Comparison of ENCODE assay signal across 9 cellular contexts in the genomic region with DNA sequence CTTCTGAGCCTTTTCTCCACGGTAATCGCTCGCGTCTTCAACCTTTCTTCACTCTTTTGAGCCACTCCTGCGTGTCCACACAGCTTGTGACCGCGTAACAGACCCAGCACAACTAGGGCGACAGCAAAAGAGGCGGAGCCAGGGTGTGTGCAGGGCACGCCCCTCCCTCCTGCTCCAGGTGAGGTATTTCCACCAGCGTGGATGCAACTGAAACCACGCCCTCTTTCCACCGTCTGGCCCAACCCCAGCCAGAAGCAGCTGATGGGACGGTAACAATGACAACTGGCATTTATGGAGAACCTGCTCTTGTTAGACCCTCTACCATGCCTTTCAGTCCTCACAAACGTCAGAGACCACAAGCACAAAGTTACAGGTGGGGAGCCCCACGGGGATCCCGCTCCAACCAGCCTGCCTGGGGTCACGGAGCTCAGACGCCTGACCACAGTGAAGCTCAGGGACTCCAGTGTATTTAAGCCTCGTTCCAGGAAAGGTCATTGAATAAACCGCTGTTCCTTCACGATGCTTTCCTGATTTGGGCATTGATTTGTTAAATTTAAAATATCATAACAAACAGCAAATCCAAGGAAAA. TPM values are rescaled to one million over a fixed set of nuclear protein-coding genes. Genes with fewer than 3 reads are reported as not detected.
A peak's percentile ranks its signal among the peaks of the same experiment; 100 is the strongest.
DNase-seq lines count a peak whose midpoint lies in the region; ATAC-seq and TF ChIP-seq lines count a peak whose summit lies in the region.
"Had no signal": no experiment of that assay in that cellular context is flagged by ENCODE, and none has a peak within 500 bp of the region (broad histone marks: within the 10 kb centered on the region; RNA-seq: fewer than 3 reads in every experiment).

No MANE protein-coding gene starts in this region.

- TF ChIP-seq CTCF in left ventricle myocardium inferior (IDR thresholded peaks at IDR 0.05; ENCODE audit: borderline replicate concordance) = no peak
- TF ChIP-seq CTCF in choroid plexus epithelial cell (conservative IDR thresholded peaks at IDR 0.05; ENCODE audit: low read depth, low read length) = no peak
- no peak for TF ChIP-seq CTCF in activated CD8-positive, alpha-beta T cell treated with anti-CD3 and anti-CD28 coated beads for 36 hours (IDR thresholded peaks at IDR 0.05)

- no peak overlapping the region for H3K4me3 Mint-ChIP-seq in activated CD8-positive, alpha-beta T cell treated with anti-CD3 and anti-CD28 coated beads for 36 hours

- no peaks in the 10 kb centered on the region for H3K36me3 ChIP-seq in left ventricle myocardium inferior
- H3K36me3 ChIP-seq in urinary bladder (ENCODE audit: insufficient read depth) = no peaks in the 10 kb centered on the region

- intact Hi-C loops in left ventricle myocardium inferior (cut with micrococcal nuclease) (loop anchor here (10.0 kb wide), 1 partner anchor 135 kb away; no protein-coding TSS in a partner anchor), Right ventricle myocardium superior (cut with DNase I) (loop anchor here (5.0 kb wide), 1 partner anchor 138 kb away; no protein-coding TSS in a partner anchor)
- intact Hi-C loops in activated CD8-positive, alpha-beta T cell treated with anti-CD3 and anti-CD28 coated beads for 36 hours (cut with micrococcal nuclease) = no loop called here

- POLR2A ChIA-PET in activated CD8-positive, alpha-beta T cell treated with anti-CD3 and anti-CD28 coated beads for 36 hours (lab: Charles Lee) = no interaction called here

- no peak overlapping the region for H3K27ac Mint-ChIP-seq in activated CD8-positive, alpha-beta T cell treated with anti-CD3 and anti-CD28 coated beads for 36 hours

- 49% methylated on average over 22 of the region's 22 CpGs for WGBS in urinary bladder

- DNase-seq in left ventricle myocardium inferior (no peak), Right ventricle myocardium superior (no peak), choroid plexus epithelial cell (ENCODE audit: low read depth) (no peak), mucosa of gallbladder (ENCODE audit: low spot score) (peak; percentile 84), inferior parietal cortex (ENCODE audit: extremely low spot score) (no peak), middle frontal gyrus (ENCODE audit: extremely low spot score, low spot score) (no peak)
- no peak for DNase-seq in activated CD8-positive, alpha-beta T cell treated with anti-CD3 and anti-CD28 coated beads for 36 hours
- DNase-seq: GDM1 had no signal

- H3K27me3 ChIP-seq in left ventricle myocardium inferior (ENCODE audit: low read depth) = no peaks in the 10 kb centered on the region

- peak overlapping the region; percentile 93 for H3K27ac ChIP-seq in left ventricle myocardium inferior (replicated peaks)
- H3K27ac ChIP-seq in urinary bladder (ENCODE audit: low read depth) = peak overlapping the region; percentile 82

- H3K27me3 Mint-ChIP-seq in activated CD8-positive, alpha-beta T cell treated with anti-CD3 and anti-CD28 coated beads for 36 hours = peaks cover 32% of the 10 kb centered on the region

- H3K4me1 ChIP-seq in left ventricle myocardium inferior = peaks cover 86% of the 10 kb centered on the region
- no peaks in the 10 kb centered on the region for H3K4me1 ChIP-seq in urinary bladder (ENCODE audit: insufficient read depth)

- ATAC-seq in Right ventricle myocardium superior (ENCODE audit: poor library complexity) = no peak
- ATAC-seq in activated CD8-positive, alpha-beta T cell treated with anti-CD3 and anti-CD28 coated beads for 36 hours = no peak

- no peaks in the 10 kb centered on the region for H3K9me3 Mint-ChIP-seq in activated CD8-positive, alpha-beta T cell treated with anti-CD3 and anti-CD28 coated beads for 36 hours

- H3K9me3 ChIP-seq in left ventricle myocardium inferior (replicated peaks) = no peaks in the 10 kb centered on the region

- H3K4me1 Mint-ChIP-seq in activated CD8-positive, alpha-beta T cell treated with anti-CD3 and anti-CD28 coated beads for 36 hours (ENCODE audit: low read depth) = no peaks in the 10 kb centered on the region

- no peaks in the 10 kb centered on the region for H3K36me3 Mint-ChIP-seq in activated CD8-positive, alpha-beta T cell treated with anti-CD3 and anti-CD28 coated beads for 36 hours (ENCODE audit: low read depth)

- H3K4me3 ChIP-seq in left ventricle myocardium inferior (peak overlapping the region; percentile 79), choroid plexus epithelial cell (ENCODE audit: low read depth, low read length) (peak overlapping the region; percentile 73), urinary bladder (ENCODE audit: low read depth, low read length) (no peak overlapping the region)

- CTCF ChIA-PET in activated CD8-positive, alpha-beta T cell treated with anti-CD3 and anti-CD28 coated beads for 36 hours (lab: Charles Lee) = interaction anchor here (0.8 to 8.4 kb wide), 11 partner anchors 17 to 259 kb away, joined by 3 to 62 read pairs (median 3); a partner anchor contains a TSS

RNA-seq across cellular contexts. Expression of a gene that starts 2.0 kb away (rescaled TPM):
- total RNA-seq in left ventricle myocardium inferior = 25.2 TPM
- total RNA-seq in Right ventricle myocardium superior = 24.3 TPM
- total RNA-seq in mucosa of gallbladder = 48.4 TPM
- 26.6 TPM for total RNA-seq in urinary bladder
- polyA plus RNA-seq in urinary bladder = 57.1 TPM
- total RNA-seq in activated CD8-positive, alpha-beta T cell treated with anti-CD3 and anti-CD28 coated beads for 36 hours = under 1 TPM; 0.29 to 0.36 TPM

Comparison
In these comparisons a context has a peak if more than half of its experiments do, and no peak if none do; other contexts are left out.
1. RNA of a gene that starts 2.0 kb away (total RNA-seq): 48.4 TPM in mucosa of gallbladder (single experiment), 26.6 TPM in urinary bladder (single experiment), 25.2 TPM in left ventricle myocardium inferior (single experiment) and 24.3 TPM in Right ventricle myocardium superior (single experiment); 0.29 to 0.36 TPM in activated CD8-positive, alpha-beta T cell treated with anti-CD3 and anti-CD28 coated beads for 36 hours; every median in the first group is over 10 times any median in the second.